In genomic region chr17:1087381-1088241, GRCh38 we compare ENCODE assay signal across 8 cellular contexts.
DNase-seq lines count a peak whose midpoint lies in the region; ATAC-seq and TF ChIP-seq lines count a peak whose summit lies in the region.

No MANE protein-coding gene starts in this region.

- H3K27me3 ChIP-seq in PC-3 (ENCODE audit: low read length) (no peaks in the 10 kb centered on the region), esophagus muscularis mucosa (no peaks in the 10 kb centered on the region), neural progenitor cell (no peaks in the 10 kb centered on the region)

- TF ChIP-seq CTCF in PC-3 (conservative IDR thresholded peaks at IDR 0.05; ENCODE audit: low read depth, low read length) (no peak), esophagus muscularis mucosa (IDR thresholded peaks at IDR 0.05) (no peak), neural progenitor cell (IDR thresholded peaks at IDR 0.05) (no peak)

- no peak overlapping the region for H3K27ac Mint-ChIP-seq in neural progenitor cell

- H4K20me1 ChIP-seq in PC-3 (ENCODE audit: low read length) (no peaks in the 10 kb centered on the region), neural progenitor cell (ENCODE audit: low read depth) (no peaks in the 10 kb centered on the region)

- BruUV-seq in PC-3 (replicated peaks; lab: Mats Ljungman, UMichigan) = TSS peak; percentile 94

- H3K4me3 ChIP-seq in PC-3 (ENCODE audit: low read length) (peak overlapping the region; percentile 59), esophagus muscularis mucosa (peak overlapping the region in 3 of 4 donors; percentile 2 to 22 (median 20)), neural progenitor cell (no peak overlapping the region)

- H3K27me3 Mint-ChIP-seq in neural progenitor cell (ENCODE audit: insufficient read depth, low read depth) = no peaks in the 10 kb centered on the region

- peak overlapping the region; percentile 55; the same call in 1 of the 2 replicates for H2AFZ ChIP-seq in PC-3 (ENCODE audit: low read length)
- no peak overlapping the region for H2AFZ ChIP-seq in neural progenitor cell (replicated peaks)

- DNase-seq in HPDE6-E6E7 (ENCODE audit: extremely low spot score) (peak; percentile 62), PC-3 (peak; percentile 79), esophagus muscularis mucosa (ENCODE audit: extremely low spot score) (no peak), neural progenitor cell (ENCODE audit: low spot score) (peak; percentile 59), germinal center (ENCODE audit: low spot score) (no peak)

- no peaks in the 10 kb centered on the region for H3K9me3 Mint-ChIP-seq in neural progenitor cell

- H3K27ac ChIP-seq in PC-3 (ENCODE audit: low read length) (peak overlapping the region; percentile 98), esophagus muscularis mucosa (replicated peaks in 1 of 4) (peak overlapping the region; percentile 80 to 85 (median 82)), neural progenitor cell (no peak overlapping the region)

- peak; percentile 93 for ATAC-seq in PC-3
- ATAC-seq in HG03571 (IDR thresholded peaks at IDR 0.05; ENCODE audit: unreplicated experiment) = no peak
- no peak for ATAC-seq in GM21381 (IDR thresholded peaks at IDR 0.05; ENCODE audit: unreplicated experiment)
- ATAC-seq in GM18907 (IDR thresholded peaks at IDR 0.05; ENCODE audit: unreplicated experiment) = no peak

- peak overlapping the region; percentile 78 for H3K4me2 ChIP-seq in PC-3 (ENCODE audit: low read length)
- no peak overlapping the region for H3K4me2 ChIP-seq in neural progenitor cell

- H3K9me2 ChIP-seq in PC-3 (replicated peaks; ENCODE audit: low read length) = no peaks in the 10 kb centered on the region

- H3K9ac ChIP-seq in PC-3 (ENCODE audit: low read length) (peak overlapping the region; percentile 81), neural progenitor cell (no peak overlapping the region)

- 33% methylated on average over 26 of the region's 35 CpGs for WGBS in esophagus muscularis mucosa

- intact Hi-C loops in PC-3 (cut with micrococcal nuclease) (no loop called here), esophagus muscularis mucosa (cut with DNase I) (no loop called here)

- H3K36me3 Mint-ChIP-seq in neural progenitor cell = peaks cover 10% of the 10 kb centered on the region

- no peaks in the 10 kb centered on the region for H3K36me3 ChIP-seq in PC-3 (ENCODE audit: low read depth, low read length)
- peaks cover 26 to 55% (median 42%) of the 10 kb centered on the region in 4 donors for H3K36me3 ChIP-seq in esophagus muscularis mucosa
- H3K36me3 ChIP-seq in neural progenitor cell = no peaks in the 10 kb centered on the region

- peaks cover 44% of the 10 kb centered on the region for H3K4me1 Mint-ChIP-seq in neural progenitor cell

- H3F3A ChIP-seq in PC-3 (ENCODE audit: low read length, unreplicated experiment) (no peaks in the 10 kb centered on the region), neural progenitor cell (ENCODE audit: low read depth) (peaks cover 15% of the 10 kb centered on the region)

- H3K79me2 ChIP-seq in PC-3 (ENCODE audit: low read length) = no peaks in the 10 kb centered on the region
- H3K79me2 ChIP-seq in neural progenitor cell (ENCODE audit: low read depth) = no peaks in the 10 kb centered on the region

- no peaks in the 10 kb centered on the region for H3K9me3 ChIP-seq in PC-3 (ENCODE audit: low read length)
- H3K9me3 ChIP-seq in esophagus muscularis mucosa = no peaks in the 10 kb centered on the region
- H3K9me3 ChIP-seq in neural progenitor cell (ENCODE audit: low read depth) = no peaks in the 10 kb centered on the region

- H3K4me1 ChIP-seq in PC-3 (ENCODE audit: insufficient read depth, low read length) = peaks cover 22% of the 10 kb centered on the region
- H3K4me1 ChIP-seq in esophagus muscularis mucosa = peaks cover 45 to 60% (median 48%) of the 10 kb centered on the region in 4 donors
- H3K4me1 ChIP-seq in neural progenitor cell = peaks cover 14% of the 10 kb centered on the region

- TF ChIP-seq EP300 in esophagus muscularis mucosa (IDR thresholded peaks at IDR 0.05) = no peak

- CTCF ChIA-PET in PC-3 (lab: Charles Lee) = no interaction called here

- TF ChIP-seq POLR2A in esophagus muscularis mucosa (IDR thresholded peaks at IDR 0.05; ENCODE audit: low read depth) = no peak

- POLR2A ChIA-PET in PC-3 (lab: Charles Lee; ENCODE audit: unreplicated experiment) = no interaction called here

- no peak overlapping the region for H3K4me3 Mint-ChIP-seq in neural progenitor cell

Comparison
In these comparisons a context has a peak if more than half of its experiments do, and no peak if none do; other contexts are left out.
1. DNase-seq: peak in HPDE6-E6E7 (single experiment), PC-3 (single experiment) and neural progenitor cell (single experiment); none in esophagus muscularis mucosa (single experiment) and germinal center (single experiment).